1 cellular context compared by ENCODE assay signal in the genomic region with DNA sequence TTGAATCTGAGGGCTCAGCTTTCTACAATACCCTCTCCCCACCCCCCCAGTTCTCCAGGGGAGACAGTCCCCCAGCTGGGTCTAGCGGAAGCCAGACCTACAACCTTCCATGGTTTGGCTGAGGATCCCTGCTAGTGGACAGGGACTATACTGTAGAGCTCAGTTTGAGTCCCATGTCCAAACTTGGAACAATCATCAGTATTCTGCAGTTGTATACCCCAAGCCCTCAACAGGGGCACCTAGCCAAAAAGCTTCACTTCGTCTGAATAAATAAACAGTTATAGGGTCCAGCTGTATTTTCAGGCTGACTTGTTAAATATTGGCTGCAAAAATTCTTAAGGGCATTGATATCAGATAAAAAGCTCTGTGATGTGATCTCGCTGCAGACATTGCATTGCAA.
TF ChIP-seq lines count a peak whose summit lies in the region.

No MANE protein-coding gene starts in this region.

TF ChIP-seq in IMR-90, 13 proteins besides CTCF, POLR2A, EP300 and RAD21:
- TF ChIP-seq ELK1 (IDR thresholded peaks at IDR 0.05; ENCODE audit: borderline replicate concordance, low read depth, low read length) = no peak
- no peak for TF ChIP-seq BHLHE40 (IDR thresholded peaks at IDR 0.05; ENCODE audit: low read depth, low read length)
- no peak for TF ChIP-seq FOS (IDR thresholded peaks at IDR 0.05; ENCODE audit: low read depth, low read length)
- TF ChIP-seq CHD1 (IDR thresholded peaks at IDR 0.05; ENCODE audit: low read depth, low read length) = no peak
